ENCODE assay signal across 21 cellular contexts in genomic region chr13:111219950-111220349, GRCh38.
DNase-seq lines count a peak whose midpoint lies in the region; ATAC-seq and TF ChIP-seq lines count a peak whose summit lies in the region.
"Had no signal": no experiment of that assay in that cellular context is flagged by ENCODE, and none has a peak within 500 bp of the region (broad histone marks: within the 10 kb centered on the region; RNA-seq: fewer than 3 reads in every experiment).

No MANE protein-coding gene starts in this region.

- peak; percentile 13 for ATAC-seq in left ventricle myocardium superior
- no peak for ATAC-seq in GM18858 (IDR thresholded peaks at IDR 0.05; ENCODE audit: unreplicated experiment)
- ATAC-seq: A549, sciatic nerve, T-cell had no signal

- intact Hi-C loops in ascending aorta (cut with DNase I) (loop anchor here (2.0 to 10.0 kb wide), 3 partner anchors 41 to 505 kb away; partner anchors contain the start of gene ING1), left ventricle myocardium superior (cut with micrococcal nuclease) (loop anchor here (10.0 kb wide), 2 partner anchors 65 to 155 kb away; no protein-coding TSS in a partner anchor)

- H3K27me3 ChIP-seq in AG04450 (ENCODE audit: control insufficient read depth, insufficient read depth, low read length) = no peaks in the 10 kb centered on the region
- no peaks in the 10 kb centered on the region for H3K27me3 ChIP-seq in ascending aorta
- H3K27me3 ChIP-seq in rectal smooth muscle tissue (ENCODE audit: control insufficient read depth, insufficient read depth, low read length) = no peaks in the 10 kb centered on the region
- H3K27me3 ChIP-seq: BLaER1 treated with 17β-estradiol and CSF1 and Interleukin-3, amounts not matched to agents 10 nM and 100 nM had no signal

- no peak overlapping the region for H3K4me3 ChIP-seq in AG04450 (ENCODE audit: low read depth, low read length)
- H3K4me3 ChIP-seq in ascending aorta = peak overlapping the region in 1 of 2 donors; percentile 3
- H3K4me3 ChIP-seq in rectal smooth muscle tissue (ENCODE audit: low read length) = no peak overlapping the region
- H3K4me3 ChIP-seq: A549; BLaER1 treated with 17β-estradiol and CSF1 and Interleukin-3, amounts not matched to agents 10 nM and 100 nM had no signal

- H3K36me3 ChIP-seq in ascending aorta = no peaks in the 10 kb centered on the region
- H3K36me3 ChIP-seq in rectal smooth muscle tissue (ENCODE audit: control insufficient read depth, insufficient read depth, low read length) = no peaks in the 10 kb centered on the region

- POLR2A ChIA-PET in AG04450 (lab: Yijun Ruan, JAX) = no interaction called here

- H3K9ac ChIP-seq in rectal smooth muscle tissue (ENCODE audit: low read length) = no peak overlapping the region
- H3K9ac ChIP-seq: BLaER1 treated with 17β-estradiol and CSF1 and Interleukin-3, amounts not matched to agents 10 nM and 100 nM had no signal

- no peak for TF ChIP-seq CTCF in AG04450 (IDR thresholded peaks at IDR 0.05; ENCODE audit: low read depth, low read length)
- TF ChIP-seq CTCF in ascending aorta (IDR thresholded peaks at IDR 0.05) = no peak

- H3K9me3 ChIP-seq in AG04450 (ENCODE audit: control insufficient read depth, insufficient read depth, low read length) (no peaks in the 10 kb centered on the region), ascending aorta (no peaks in the 10 kb centered on the region)
- H3K9me3 ChIP-seq: A549; BLaER1 treated with 17β-estradiol and CSF1 and Interleukin-3, amounts not matched to agents 10 nM and 100 nM had no signal

- CTCF ChIA-PET in AG04450 (lab: Charles Lee) = no interaction called here

- H3K4me1 ChIP-seq in ascending aorta (peaks cover 12 to 52% of the 10 kb centered on the region in 2 donors), rectal smooth muscle tissue (ENCODE audit: control insufficient read depth, insufficient read depth, low read length) (peaks cover 4% of the 10 kb centered on the region)
- H3K4me1 ChIP-seq: A549 had no signal

- DNase-seq in AG04450 (ENCODE audit: low read depth, low spot score) = no peak
- peak in 1 of 2 donors; percentile 54 for DNase-seq in ascending aorta (ENCODE audit: low spot score in 2 of 2)
- DNase-seq in left ventricle myocardium superior = no peak
- no peak for DNase-seq in C1 segment of cervical spinal cord (lab: John Stamatoyannopoulos, UW)
- no peak for DNase-seq in NCI-H146 treated with DMSO at 0.1 percent for 48 hours (lab: John Stamatoyannopoulos, UW; ENCODE audit: unreplicated experiment)
- DNase-seq in ACHN = no peak
- DNase-seq: activated CD4-positive, alpha-beta memory T cell treated with anti-CD3 and anti-CD28 coated beads, Interleukin-2, amount 10 ng/mL, durations not matched to agents 7 days and 5 days; activated naive CD4-positive, alpha-beta T cell treated with anti-CD3 and anti-CD28 coated beads, Interleukin-2, amount 50 U/mL, for 16 hours; activated T-cell treated with anti-CD3 and anti-CD28 coated beads, Interleukin-2, amount 50 U/mL, for 48 hours; NCI-H1417 treated with DMSO at 0.1 percent for 48 hours; NCI-H2171 treated with DMSO at 0.1 percent for 48 hours; NCI-H748 treated with DMSO at 0.1 percent for 48 hours; SHP77; stimulated activated CD4-positive, alpha-beta T cell treated with anti-CD3 and anti-CD28 coated beads, Interleukin-1b, Interleukin-23, amount 100 ng/mL, for 48 hours; stimulated activated naive CD4-positive, alpha-beta T cell; T-cell had no signal

- in situ Hi-C loops in ACHN (cut with HindIII; ENCODE audit: low pct_ligation_motif_present, low pct_unique_long_range_greater_than_20kb, low sequenced_read_pairs) = no loop called here

- H3K27ac ChIP-seq in AG04450 (ENCODE audit: low read depth, low read length) (peak overlapping the region; percentile 49), ascending aorta (peak overlapping the region; percentile 77 to 80), rectal smooth muscle tissue (ENCODE audit: low read depth, low read length) (peak overlapping the region; percentile 47)
- H3K27ac ChIP-seq: A549; BLaER1 treated with 17β-estradiol and CSF1 and Interleukin-3, amounts not matched to agents 10 nM and 100 nM had no signal
